ENCODE assay signal across 8 cellular contexts in genomic region chr5:100852988-100853449, GRCh38. TPM values are rescaled to one million over a fixed set of nuclear protein-coding genes. Genes with fewer than 3 reads are reported as not detected.
DNase-seq lines count a peak whose midpoint lies in the region; ATAC-seq and TF ChIP-seq lines count a peak whose summit lies in the region.

No MANE protein-coding gene starts in this region.

- ATAC-seq in GM18858 (IDR thresholded peaks at IDR 0.05; ENCODE audit: unreplicated experiment): peak; percentile 96
- peak; percentile 97 for ATAC-seq in GM21825 (IDR thresholded peaks at IDR 0.05; ENCODE audit: unreplicated experiment)
- peak; percentile 69 for ATAC-seq in mucosa of descending colon
- no peak for ATAC-seq in WTC11

- TF ChIP-seq CTCF in MM.1S (IDR thresholded peaks at IDR 0.05; ENCODE audit: low read length) (no peak), mucosa of descending colon (IDR thresholded peaks at IDR 0.05) (no peak), WTC11 (IDR thresholded peaks at IDR 0.05) (no peak)

- intact Hi-C loops in mucosa of descending colon (cut with DNase I, micrococcal nuclease): no loop called here

- CTCF ChIA-PET in WTC11 (lab: Charles Lee): no interaction called here

- H3K36me3 Mint-ChIP-seq in WTC11: no peaks in the 10 kb centered on the region

- no peak overlapping the region for H3K4me3 Mint-ChIP-seq in WTC11

- H3K79me2 ChIP-seq in MM.1S (ENCODE audit: low read length): peaks cover 44% of the 10 kb centered on the region

- H3K9ac ChIP-seq in MM.1S (ENCODE audit: low read length): peak overlapping the region; percentile 39

- H3K27ac Mint-ChIP-seq in WTC11: no peak overlapping the region

- peaks cover 32% of the 10 kb centered on the region for H3F3A ChIP-seq in MM.1S (ENCODE audit: insufficient read depth, low read length)

- H4K20me1 ChIP-seq in MM.1S (ENCODE audit: insufficient read depth, low read length): no peaks in the 10 kb centered on the region

- H3K27me3 Mint-ChIP-seq in WTC11 (ENCODE audit: low read depth): no peaks in the 10 kb centered on the region

- H3K9me3 ChIP-seq in MM.1S (replicated peaks; ENCODE audit: insufficient read depth, low read length) (no peaks in the 10 kb centered on the region), mucosa of descending colon (no peaks in the 10 kb centered on the region)

- H3K27me3 ChIP-seq in MM.1S (replicated peaks; ENCODE audit: insufficient read depth, low read length): no peaks in the 10 kb centered on the region

- H3K4me3 ChIP-seq in MM.1S (ENCODE audit: low read length) (peak overlapping the region; percentile 42), mucosa of descending colon (no peak overlapping the region)

- H3K9me3 Mint-ChIP-seq in WTC11: no peaks in the 10 kb centered on the region

- no peak overlapping the region for H2AFZ ChIP-seq in MM.1S (ENCODE audit: low read length)

- DNase-seq in MM.1S: peak; percentile 89
- DNase-seq in mucosa of descending colon: no peak
- DNase-seq in putamen (ENCODE audit: low spot score): no peak
- DNase-seq in WTC11 (ENCODE audit: low spot score): no peak
- no peak for DNase-seq in anterior cingulate cortex (lab: John Stamatoyannopoulos, UW)
- DNase-seq in NCI-H446 (lab: John Stamatoyannopoulos, UW): no peak

- peak overlapping the region; percentile 62 for H3K4me2 ChIP-seq in MM.1S (ENCODE audit: low read depth, low read length)

- H3K4me1 ChIP-seq in MM.1S (ENCODE audit: low read length) (peaks cover 47% of the 10 kb centered on the region), mucosa of descending colon (ENCODE audit: low read depth) (no peaks in the 10 kb centered on the region)

- H3K9me2 ChIP-seq in MM.1S (replicated peaks; ENCODE audit: insufficient read depth, low read length): no peaks in the 10 kb centered on the region

- H3K4me1 Mint-ChIP-seq in WTC11: no peaks in the 10 kb centered on the region

- 0 out of 2 replicates have a peak, but pooled peaks cover 12% of the 10 kb centered on the region for H3K36me3 ChIP-seq in MM.1S (replicated peaks; ENCODE audit: insufficient read depth, low read length)
- H3K36me3 ChIP-seq in mucosa of descending colon (ENCODE audit: low read depth): no peaks in the 10 kb centered on the region

- POLR2A ChIA-PET in WTC11 (lab: Charles Lee): no interaction called here

- H3K27ac ChIP-seq in MM.1S (ENCODE audit: low read length): peak overlapping the region; percentile 84

TF ChIP-seq in WTC11, 78 proteins besides CTCF, POLR2A, EP300 and RAD21 (continues in another document):
- no peak for TF ChIP-seq ZNF121 (CRISPR knock-in tag; IDR thresholded peaks at IDR 0.05)
- no peak for TF ChIP-seq MAX (CRISPR knock-in tag; IDR thresholded peaks at IDR 0.05)
- TF ChIP-seq CREM (CRISPR knock-in tag; IDR thresholded peaks at IDR 0.05): no peak
- TF ChIP-seq ZNF219 (CRISPR knock-in tag; IDR thresholded peaks at IDR 0.05; ENCODE audit: borderline replicate concordance): no peak
- TF ChIP-seq ZNF317 (CRISPR knock-in tag; IDR thresholded peaks at IDR 0.05; ENCODE audit: borderline replicate concordance, low read depth): no peak
- TF ChIP-seq ZNF396 (CRISPR knock-in tag; IDR thresholded peaks at IDR 0.05; ENCODE audit: borderline replicate concordance): no peak
- TF ChIP-seq ZNF423 (CRISPR knock-in tag; IDR thresholded peaks at IDR 0.05): no peak
- TF ChIP-seq ZNF532 (CRISPR knock-in tag; IDR thresholded peaks at IDR 0.05; ENCODE audit: borderline replicate concordance): no peak
- TF ChIP-seq ZNF416 (CRISPR knock-in tag; IDR thresholded peaks at IDR 0.05): no peak
- TF ChIP-seq ATF1 (CRISPR knock-in tag; IDR thresholded peaks at IDR 0.05): no peak
- TF ChIP-seq FOXK1 (CRISPR knock-in tag; IDR thresholded peaks at IDR 0.05): no peak
- TF ChIP-seq STAT6 (CRISPR knock-in tag; conservative IDR thresholded peaks at IDR 0.05; ENCODE audit: low read depth): no peak
- no peak for TF ChIP-seq PREB (CRISPR knock-in tag; IDR thresholded peaks at IDR 0.05; ENCODE audit: borderline replicate concordance)
- TF ChIP-seq NFE2L1 (CRISPR knock-in tag; IDR thresholded peaks at IDR 0.05): no peak
- TF ChIP-seq TCF7 (CRISPR knock-in tag; IDR thresholded peaks at IDR 0.05; ENCODE audit: low read depth): no peak
- TF ChIP-seq NR2C2 (CRISPR knock-in tag; IDR thresholded peaks at IDR 0.05): no peak
- TF ChIP-seq HMGXB4 (CRISPR knock-in tag; IDR thresholded peaks at IDR 0.05): no peak
- TF ChIP-seq FOXJ3 (CRISPR knock-in tag; IDR thresholded peaks at IDR 0.05; ENCODE audit: borderline replicate concordance): no peak
- no peak for TF ChIP-seq ZNF671 (CRISPR knock-in tag; IDR thresholded peaks at IDR 0.05)

RNA-seq across cellular contexts. Expression of gene ST8SIA4, which starts 50.1 kb away (rescaled TPM):
- 1 to 10 TPM; 4.7 to 9.6 (median 5.7) TPM for total RNA-seq in mucosa of descending colon
- total RNA-seq in WTC11 (2021): 0.76 to 1.3 TPM (median 0.96 TPM) in 3 replicates
